In the genomic region with DNA sequence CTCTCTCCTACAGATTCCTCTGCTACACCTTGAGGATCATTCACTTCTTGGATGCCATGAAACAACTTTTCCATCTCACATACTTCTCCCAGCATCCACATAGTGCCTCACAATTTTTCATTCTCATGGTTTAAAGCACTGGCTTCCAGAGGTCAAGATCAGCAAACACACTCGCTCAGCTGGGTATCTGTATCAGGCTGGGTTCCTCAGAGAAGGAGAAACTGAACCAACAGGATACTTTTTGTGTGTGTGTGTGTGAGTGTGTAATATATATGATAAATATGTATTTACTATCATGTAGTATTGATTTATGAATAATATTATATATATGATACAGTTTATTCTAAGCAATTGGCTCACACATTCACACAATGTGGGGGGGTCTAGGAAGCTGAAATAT, we compare ENCODE assay signal across 4 cellular contexts. TPM values are rescaled to one million over a fixed set of nuclear protein-coding genes. Genes with fewer than 3 reads are reported as not detected.
"Had no signal": no experiment of that assay in that cellular context is flagged by ENCODE, and none has a peak within 500 bp of the region (broad histone marks: within the 10 kb centered on the region; RNA-seq: fewer than 3 reads in every experiment).

A gene (minus strand): TSS at position 101 of the 400 bp plus-strand sequence. CDS start 621 bp downstream, outside the sequence.

RNA-seq across cellular contexts. Expression of the gene that starts here (rescaled TPM):
- total RNA-seq: HepG2, HT-29, IMR-90 had no signal
- polyA plus RNA-seq: IgD-negative memory B cell, IMR-90 had no signal
